In genomic region chr9:35277649-35278359, GRCh38 we compare ENCODE assay signal across 12 cellular contexts.
A peak's percentile ranks its signal among the peaks of the same experiment; 100 is the strongest.
DNase-seq lines count a peak whose midpoint lies in the region; ATAC-seq and TF ChIP-seq lines count a peak whose summit lies in the region.
"Had no signal": no experiment of that assay in that cellular context is flagged by ENCODE, and none has a peak within 500 bp of the region (broad histone marks: within the 10 kb centered on the region; RNA-seq: fewer than 3 reads in every experiment).

No MANE protein-coding gene starts in this region.

- POLR2A ChIA-PET in SK-N-SH (lab: Yijun Ruan, JAX): no interaction called here

- DNase-seq in SK-N-SH (no peak), dedifferentiated amniotic fluid mesenchymal stem cell (ENCODE audit: extremely low spot score) (peak; percentile 46), left lobe of liver (ENCODE audit: low spot score) (no peak), tibial artery (peak in 1 of 2 donors; percentile 24), smooth muscle cell (lab: John Stamatoyannopoulos, UW; ENCODE audit: unreplicated experiment) (no peak), NAMALWA (ENCODE audit: low spot score) (no peak)
- DNase-seq in activated CD4-positive, alpha-beta T cell treated with anti-CD3 and anti-CD28 coated beads, Interleukin-2, amount 50 U/mL, for 1 hour: no peak
- DNase-seq: 8988T, T-helper 2 cell, transverse colon had no signal

- no peak for TF ChIP-seq EP300 in SK-N-SH (IDR thresholded peaks at IDR 0.05; ENCODE audit: borderline replicate concordance in 1 of 2, low read depth in 1 of 2, low read length in 1 of 2)

- H4K20me1 ChIP-seq in SK-N-SH (ENCODE audit: insufficient read depth) (no peaks in the 10 kb centered on the region), smooth muscle cell (ENCODE audit: low read depth) (no peaks in the 10 kb centered on the region)

- H3K9ac ChIP-seq in SK-N-SH (no peak overlapping the region), smooth muscle cell (ENCODE audit: low read depth) (no peak overlapping the region)
- H3K9ac ChIP-seq: KMS-11 had no signal

- H3K79me2 ChIP-seq in SK-N-SH (ENCODE audit: insufficient read depth): no peaks in the 10 kb centered on the region
- no peaks in the 10 kb centered on the region for H3K79me2 ChIP-seq in smooth muscle cell (ENCODE audit: low read depth)

- CTCF ChIA-PET in SK-N-SH (lab: Yijun Ruan, JAX): interaction anchor here (0.7 kb wide), 1 partner anchor 19 kb away, joined by 3 read pairs; no protein-coding TSS in a partner anchor

- H3K9me2 ChIP-seq in SK-N-SH: no peaks in the 10 kb centered on the region

- H3K27ac ChIP-seq in SK-N-SH (ENCODE audit: low read depth in 2 of 2, low read length in 1 of 2) (peak overlapping the region in 1 of 2 experiments; percentile 55; a peak in 2 of 4 replicates), tibial artery (peak overlapping the region; percentile 56 to 57), smooth muscle cell (ENCODE audit: low read depth) (no peak overlapping the region)
- H3K27ac ChIP-seq: KMS-11 had no signal

- no peak for ATAC-seq in SK-N-SH treated with all-trans-retinoic acid at 6 μM for 48 hours
- ATAC-seq in left lobe of liver: peak; percentile 35

- WGBS in SK-N-SH (ENCODE audit: low lambda C conversion rate): 76% methylated on average over 7 of the region's 7 CpGs
- WGBS in smooth muscle cell (ENCODE audit: low lambda C conversion rate): 94% methylated on average over 7 of the region's 7 CpGs

- no peak for TF ChIP-seq RAD21 in SK-N-SH (IDR thresholded peaks at IDR 0.05; ENCODE audit: low read length)

- H3K4me3 ChIP-seq in SK-N-SH (ENCODE audit: low read depth in 2 of 2, low read length in 1 of 2): no peak overlapping the region
- H3K4me3 ChIP-seq in tibial artery: peak overlapping the region in 1 of 2 donors; percentile 2
- no peak overlapping the region for H3K4me3 ChIP-seq in smooth muscle cell
- H3K4me3 ChIP-seq: transverse colon had no signal

- intact Hi-C loops in tibial artery (cut with DNase I; ENCODE audit: low total_unique reads): no loop called here

- H3K9me3 ChIP-seq in SK-N-SH: no peaks in the 10 kb centered on the region
- no peaks in the 10 kb centered on the region for H3K9me3 ChIP-seq in tibial artery
- no peaks in the 10 kb centered on the region for H3K9me3 ChIP-seq in smooth muscle cell (replicated peaks; ENCODE audit: low read depth)
- H3K9me3 ChIP-seq: transverse colon had no signal

- no peak for TF ChIP-seq CTCF in SK-N-SH (IDR thresholded peaks at IDR 0.05)
- TF ChIP-seq CTCF in tibial artery (IDR thresholded peaks at IDR 0.05): no peak
- no peak for TF ChIP-seq CTCF in smooth muscle cell (IDR thresholded peaks at IDR 0.05; ENCODE audit: borderline replicate concordance, insufficient read depth, poor library complexity, severe bottlenecking)

- no peak overlapping the region for H2AFZ ChIP-seq in SK-N-SH (ENCODE audit: low read depth)
- H2AFZ ChIP-seq in smooth muscle cell (ENCODE audit: low read depth): no peak overlapping the region

- H3K4me1 ChIP-seq in SK-N-SH (ENCODE audit: control insufficient read depth in 1 of 2, insufficient read depth in 2 of 2, low read depth in 1 of 2, low read length in 1 of 2) (peaks cover 0 to 14% of the 10 kb centered on the region in 2 experiments; a peak in 1 of 4 replicates), tibial artery (peaks cover 0 to 25% (median 13%) of the 10 kb centered on the region in 4 donors), smooth muscle cell (ENCODE audit: low read depth) (no peaks in the 10 kb centered on the region)

- H3K4me2 ChIP-seq in SK-N-SH: peak overlapping the region; percentile 35
- H3K4me2 ChIP-seq in smooth muscle cell: no peak overlapping the region
- H3K4me2 ChIP-seq: KMS-11 had no signal

- peaks cover 17% of the 10 kb centered on the region for H3F3A ChIP-seq in SK-N-SH (replicated peaks; ENCODE audit: insufficient read depth)
- no peaks in the 10 kb centered on the region for H3F3A ChIP-seq in smooth muscle cell (ENCODE audit: low read depth)

- H3K27me3 ChIP-seq in SK-N-SH (ENCODE audit: insufficient read depth): no peaks in the 10 kb centered on the region
- H3K27me3 ChIP-seq in tibial artery: no peaks in the 10 kb centered on the region
- no peaks in the 10 kb centered on the region for H3K27me3 ChIP-seq in smooth muscle cell (ENCODE audit: low read depth)
- H3K27me3 ChIP-seq: transverse colon had no signal

- no peaks in the 10 kb centered on the region for H3K36me3 ChIP-seq in SK-N-SH (replicated peaks in 1 of 2; ENCODE audit: control insufficient read depth in 1 of 2, insufficient read depth in 2 of 2, low read length in 1 of 2)
- H3K36me3 ChIP-seq in tibial artery: no peaks in the 10 kb centered on the region
- no peaks in the 10 kb centered on the region for H3K36me3 ChIP-seq in smooth muscle cell (ENCODE audit: low read depth)
- H3K36me3 ChIP-seq: transverse colon had no signal

TF ChIP-seq in SK-N-SH, 30 proteins besides CTCF, POLR2A, EP300 and RAD21:
- TF ChIP-seq NFIC (IDR thresholded peaks at IDR 0.05; ENCODE audit: borderline replicate concordance): peak; percentile 56
- TF ChIP-seq SMC3 (IDR thresholded peaks at IDR 0.05; ENCODE audit: low read depth, low read length): no peak
- TF ChIP-seq FOSL2 (IDR thresholded peaks at IDR 0.05; ENCODE audit: borderline replicate concordance, low read depth): peak; percentile 18; the same call in 1 of the 2 replicates

TF ChIP-seq in SK-N-SH treated with all-trans-retinoic acid at 6 μM for 48 hours, 23 proteins besides CTCF, POLR2A, EP300 and RAD21:
- no peak for TF ChIP-seq CREB5 (CRISPR knock-in tag; IDR thresholded peaks at IDR 0.05; ENCODE audit: low read depth)
- TF ChIP-seq ZC3H10 (CRISPR knock-in tag; IDR thresholded peaks at IDR 0.05): no peak
- TF ChIP-seq SNAI2 (CRISPR knock-in tag; IDR thresholded peaks at IDR 0.05): no peak
- no peak for TF ChIP-seq ISL1 (CRISPR knock-in tag; IDR thresholded peaks at IDR 0.05)
- no peak for TF ChIP-seq PPARA (CRISPR knock-in tag; IDR thresholded peaks at IDR 0.05; ENCODE audit: borderline replicate concordance)
- TF ChIP-seq TSHZ2 (CRISPR knock-in tag; IDR thresholded peaks at IDR 0.05): no peak
- no peak for TF ChIP-seq CSDC2 (CRISPR knock-in tag; IDR thresholded peaks at IDR 0.05)
- no peak for TF ChIP-seq TOX (CRISPR knock-in tag; IDR thresholded peaks at IDR 0.05; ENCODE audit: borderline replicate concordance)
- TF ChIP-seq ARNTL (CRISPR knock-in tag; IDR thresholded peaks at IDR 0.05; ENCODE audit: borderline replicate concordance, low read depth): no peak
